In genomic region chr1:41523071-41523470, GRCh38 we compare ENCODE assay signal across 32 cellular contexts. TPM values are rescaled to one million over a fixed set of nuclear protein-coding genes. Genes with fewer than 3 reads are reported as not detected.
"Had no signal": no experiment of that assay in that cellular context is flagged by ENCODE, and none has a peak within 500 bp of the region (broad histone marks: within the 10 kb centered on the region; RNA-seq: fewer than 3 reads in every experiment).

No MANE protein-coding gene starts in this region.

- H3K4me1 ChIP-seq: Peyer's patch had no signal

- FAIRE-seq: TTC549 had no signal

- DNase-seq: activated CD4-positive, alpha-beta memory T cell treated with anti-CD3 and anti-CD28 coated beads for 36 hours; activated CD4-positive, alpha-beta T cell treated with anti-CD3 and anti-CD28 coated beads for 36 hours; activated CD4-positive, alpha-beta T cell treated with anti-CD3 and anti-CD28 coated beads, Interleukin-2, amount 50 U/mL, for 1 hour; activated CD8-positive, alpha-beta memory T cell treated with anti-CD3 and anti-CD28 coated beads, Interleukin-2, amount 50 U/mL, for 48 hours; activated gamma-delta T cell treated with Interleukin-2 at 50 U/mL for 16 hours; activated naive CD4-positive, alpha-beta T cell treated with anti-CD3 and anti-CD28 coated beads, Interleukin-2, amount 10 ng/mL, durations not matched to agents 7 days and 5 days; anterior cingulate cortex; brain microvascular endothelial cell; central memory CD4-positive, alpha-beta T cell; MM.1S; MV-4-11; NCI-H1092; NCI-H1436 treated with DMSO at 0.1 percent for 48 hours; NCI-H1694 treated with DMSO at 0.1 percent for 48 hours; NCI-H2029; NCI-H2171; NCI-H510A; NCI-H526; NCI-H748 treated with DMSO at 0.1 percent for 48 hours; NK-92 treated with Interleukin-12 subunit alpha and Interleukin-12 subunit beta, amount 100 ng/mL, for 24 hours; PC-3; Peyer's patch; RPMI8226; SHP77 treated with DMSO at 0.1 percent for 48 hours; SK-N-SH had no signal

- ATAC-seq: activated CD4-positive, alpha-beta T cell treated with anti-CD3 and anti-CD28 coated beads for 36 hours; PC-3 had no signal

- H3K4me1 Mint-ChIP-seq: activated CD4-positive, alpha-beta T cell treated with anti-CD3 and anti-CD28 coated beads for 36 hours; activated naive CD4-positive, alpha-beta T cell treated with anti-CD3 and anti-CD28 coated beads, Interleukin-2, amount 10 ng/mL, durations not matched to agents 7 days and 5 days had no signal

- H3K27me3 Mint-ChIP-seq: activated CD4-positive, alpha-beta memory T cell treated with anti-CD3 and anti-CD28 coated beads for 36 hours; activated CD4-positive, alpha-beta T cell treated with anti-CD3 and anti-CD28 coated beads for 36 hours; activated naive CD4-positive, alpha-beta T cell treated with anti-CD3 and anti-CD28 coated beads, Interleukin-2, amount 10 ng/mL, durations not matched to agents 7 days and 5 days had no signal

- H3K4me3 ChIP-seq: Peyer's patch, SJSA1 had no signal

- H3K4me2 ChIP-seq: KMS-11, SK-N-SH had no signal

- H3K4me3 Mint-ChIP-seq: activated CD4-positive, alpha-beta memory T cell treated with anti-CD3 and anti-CD28 coated beads for 36 hours; activated CD4-positive, alpha-beta T cell treated with anti-CD3 and anti-CD28 coated beads for 36 hours; activated naive CD4-positive, alpha-beta T cell treated with anti-CD3 and anti-CD28 coated beads, Interleukin-2, amount 10 ng/mL, durations not matched to agents 7 days and 5 days; T-helper 1 cell treated with Interleukin-12 subunit alpha and Interleukin-12 subunit beta and Interleukin-4 antibody, amounts not matched to agents 30 μg/mL and 1 μg/mL, for 36 hours; T-helper 2 cell treated with Interferon-gamma antibody and Interleukin-4, amounts not matched to agents 5 μg/mL and 100 μg/mL, for 36 hours had no signal

- H3K9me3 Mint-ChIP-seq: activated CD4-positive, alpha-beta memory T cell treated with anti-CD3 and anti-CD28 coated beads for 36 hours; activated naive CD4-positive, alpha-beta T cell treated with anti-CD3 and anti-CD28 coated beads, Interleukin-2, amount 10 ng/mL, durations not matched to agents 7 days and 5 days; T-helper 1 cell treated with Interleukin-12 subunit alpha and Interleukin-12 subunit beta and Interleukin-4 antibody, amounts not matched to agents 30 μg/mL and 1 μg/mL, for 36 hours; T-helper 2 cell treated with Interferon-gamma antibody and Interleukin-4, amounts not matched to agents 5 μg/mL and 100 μg/mL, for 36 hours had no signal

- H3K9me3 ChIP-seq: Peyer's patch, SJSA1, SK-N-SH had no signal

- H3K27ac Mint-ChIP-seq: activated CD4-positive, alpha-beta memory T cell treated with anti-CD3 and anti-CD28 coated beads for 36 hours; activated CD4-positive, alpha-beta T cell treated with anti-CD3 and anti-CD28 coated beads for 36 hours; activated naive CD4-positive, alpha-beta T cell treated with anti-CD3 and anti-CD28 coated beads, Interleukin-2, amount 10 ng/mL, durations not matched to agents 7 days and 5 days; T-helper 1 cell treated with Interleukin-12 subunit alpha and Interleukin-12 subunit beta and Interleukin-4 antibody, amounts not matched to agents 30 μg/mL and 1 μg/mL, for 36 hours; T-helper 2 cell treated with Interferon-gamma antibody and Interleukin-4, amounts not matched to agents 5 μg/mL and 100 μg/mL, for 36 hours had no signal

- H3K27ac ChIP-seq: brain microvascular endothelial cell, KMS-11, Peyer's patch had no signal

- H3K9ac ChIP-seq: KMS-11, SK-N-SH had no signal

- H3K27me3 ChIP-seq: brain microvascular endothelial cell, Peyer's patch, SJSA1 had no signal

- H3K36me3 ChIP-seq: brain microvascular endothelial cell, Peyer's patch had no signal

RNA-seq across cellular contexts. Expression of gene EDN2, which starts 38.6 kb away (rescaled TPM):
- total RNA-seq: activated CD4-positive, alpha-beta memory T cell treated with anti-CD3 and anti-CD28 coated beads for 36 hours; activated CD4-positive, alpha-beta T cell treated with anti-CD3 and anti-CD28 coated beads for 36 hours; cerebellum; LHCN-M2 had no signal
